In the genomic region with DNA sequence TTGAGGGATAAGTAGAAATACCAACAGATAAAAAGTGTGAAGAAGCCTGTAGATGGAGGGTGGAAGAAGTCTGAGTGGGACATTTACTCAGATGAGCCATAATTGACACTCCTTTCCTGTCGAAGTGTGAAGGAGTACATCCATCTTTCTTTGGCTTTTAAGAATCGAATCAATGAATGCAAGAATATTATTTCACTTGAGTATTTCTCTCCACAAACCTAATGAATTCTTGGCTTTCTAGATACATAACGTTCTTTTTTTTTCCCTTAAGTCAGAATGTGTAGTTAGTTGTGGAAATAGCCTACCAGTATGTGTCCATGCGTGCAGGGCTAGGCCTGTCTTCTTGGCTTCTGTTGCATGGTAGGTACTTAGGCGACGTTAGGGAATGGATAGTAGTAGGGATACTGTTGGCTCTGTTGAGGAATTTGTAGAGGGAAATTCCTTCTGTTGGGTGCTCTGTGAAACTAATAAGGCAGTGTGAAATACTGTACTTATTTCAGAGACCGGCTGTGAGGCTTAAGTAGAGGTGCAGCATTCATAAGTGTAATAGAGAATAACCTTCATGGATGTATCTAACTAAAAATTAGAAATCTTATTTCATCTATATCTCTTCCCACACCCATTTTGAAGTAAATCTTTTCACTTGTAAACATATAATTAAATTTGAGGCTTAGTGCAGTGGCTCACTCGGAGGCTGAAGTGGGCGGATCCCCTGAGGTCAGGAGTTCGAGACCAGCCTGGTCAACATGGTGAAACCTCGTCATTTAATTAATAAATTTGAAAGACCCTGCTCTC, we compare ENCODE assay signal across 9 cellular contexts. TPM values are rescaled to one million over a fixed set of nuclear protein-coding genes. Genes with fewer than 3 reads are reported as not detected.
DNase-seq lines count a peak whose midpoint lies in the region; ATAC-seq and TF ChIP-seq lines count a peak whose summit lies in the region.
"Had no signal": no experiment of that assay in that cellular context is flagged by ENCODE, and none has a peak within 500 bp of the region (broad histone marks: within the 10 kb centered on the region; RNA-seq: fewer than 3 reads in every experiment).

No MANE protein-coding gene starts in this region.

- H3K36me3 Mint-ChIP-seq in activated T-cell treated with anti-CD3 and anti-CD28 coated beads, Interleukin-2, amount 50 U/mL, for 4 hours (ENCODE audit: insufficient read depth) = peaks cover 50% of the 10 kb centered on the region
- H3K36me3 Mint-ChIP-seq in activated T-helper 17 cell treated with anti-CD3 and anti-CD28 coated beads, Interleukin-2, amount 50 U/mL, for 72 hours (ENCODE audit: low read depth) = peaks cover 88% of the 10 kb centered on the region

- peak overlapping the region; percentile 96 for H3K27ac Mint-ChIP-seq in activated T-helper 17 cell treated with anti-CD3 and anti-CD28 coated beads, Interleukin-2, amount 50 U/mL, for 72 hours

- no peak for TF ChIP-seq CTCF in thoracic aorta (IDR thresholded peaks at IDR 0.05)

- H3K27ac ChIP-seq in iPS-20b (ENCODE audit: low read length) = no peak overlapping the region
- H3K27ac ChIP-seq in thoracic aorta = peak overlapping the region in 1 of 2 donors; percentile 94

- H3K36me3 ChIP-seq in iPS-20b (ENCODE audit: insufficient read depth, low read depth, low read length) (peaks cover 63% of the 10 kb centered on the region), thoracic aorta (peaks cover 12% of the 10 kb centered on the region)

- DNase-seq in activated T-cell treated with anti-CD3 and anti-CD28 coated beads, Interleukin-2, amount 50 U/mL, for 4 hours = no peak
- no peak for DNase-seq in activated T-cell treated with anti-CD3 and anti-CD28 coated beads, Interleukin-2, amount 50 U/mL, for 1 hour
- DNase-seq in thoracic aorta (ENCODE audit: low spot score) = no peak
- no peak for DNase-seq in amniotic stem cell (lab: John Stamatoyannopoulos, UW)
- no peak for DNase-seq in LoVo (ENCODE audit: low spot score)
- no peak for DNase-seq in stimulated activated CD4-positive, alpha-beta T cell treated with anti-CD3 and anti-CD28 coated beads, Interleukin-4, amount 100 ng/mL, for 24 hours
- DNase-seq: activated CD8-positive, alpha-beta memory T cell treated with anti-CD3 and anti-CD28 coated beads, Interleukin-2, amount 50 U/mL, for 4 hours had no signal

- H3K27me3 ChIP-seq in iPS-20b (ENCODE audit: insufficient read depth, low read length) (no peaks in the 10 kb centered on the region), thoracic aorta (replicated peaks; ENCODE audit: insufficient read depth) (no peaks in the 10 kb centered on the region)

- H3K9ac ChIP-seq in iPS-20b (ENCODE audit: low read depth, low read length) = peak overlapping the region; percentile 98

- peaks cover 56% of the 10 kb centered on the region for H3K4me1 Mint-ChIP-seq in activated T-cell treated with anti-CD3 and anti-CD28 coated beads, Interleukin-2, amount 50 U/mL, for 4 hours (ENCODE audit: low read depth)
- peaks cover 39% of the 10 kb centered on the region for H3K4me1 Mint-ChIP-seq in activated T-helper 17 cell treated with anti-CD3 and anti-CD28 coated beads, Interleukin-2, amount 50 U/mL, for 72 hours

- no peak for ATAC-seq in activated T-cell treated with anti-CD3 and anti-CD28 coated beads, Interleukin-2, amount 50 U/mL, for 4 hours
- no peak for ATAC-seq in activated T-helper 17 cell treated with anti-CD3 and anti-CD28 coated beads, Interleukin-2, amount 50 U/mL, for 72 hours (replicated peaks)
- ATAC-seq in thoracic aorta (ENCODE audit: insufficient number of reproducible peaks, low FRiP score, low read depth) = no peak

- H3K4me1 ChIP-seq in iPS-20b (ENCODE audit: insufficient read depth, low read length) (peaks cover 13% of the 10 kb centered on the region), thoracic aorta (ENCODE audit: control insufficient read depth in 1 of 2, low read depth in 2 of 2) (peaks cover 27 to 58% of the 10 kb centered on the region in 2 donors)

- H3K27me3 Mint-ChIP-seq in activated T-cell treated with anti-CD3 and anti-CD28 coated beads, Interleukin-2, amount 50 U/mL, for 4 hours (ENCODE audit: low read depth) = no peaks in the 10 kb centered on the region
- H3K27me3 Mint-ChIP-seq in activated T-helper 17 cell treated with anti-CD3 and anti-CD28 coated beads, Interleukin-2, amount 50 U/mL, for 72 hours = no peaks in the 10 kb centered on the region

- H3K4me3 ChIP-seq in iPS-20b (ENCODE audit: low read length) (peak overlapping the region; percentile 94), thoracic aorta (peak overlapping the region; percentile 89)

- peak overlapping the region; percentile 96 for H3K4me3 Mint-ChIP-seq in activated T-cell treated with anti-CD3 and anti-CD28 coated beads, Interleukin-2, amount 50 U/mL, for 4 hours
- H3K4me3 Mint-ChIP-seq in activated T-helper 17 cell treated with anti-CD3 and anti-CD28 coated beads, Interleukin-2, amount 50 U/mL, for 72 hours = peak overlapping the region; percentile 88

- H3K9me3 ChIP-seq in iPS-20b (ENCODE audit: insufficient read depth, low read depth, low read length) (no peaks in the 10 kb centered on the region), thoracic aorta (no peaks in the 10 kb centered on the region)

- no peaks in the 10 kb centered on the region for H3K9me3 Mint-ChIP-seq in activated T-cell treated with anti-CD3 and anti-CD28 coated beads, Interleukin-2, amount 50 U/mL, for 4 hours
- H3K9me3 Mint-ChIP-seq in activated T-helper 17 cell treated with anti-CD3 and anti-CD28 coated beads, Interleukin-2, amount 50 U/mL, for 72 hours = no peaks in the 10 kb centered on the region

RNA-seq across cellular contexts. Expression of a gene that starts 1.5 kb away (rescaled TPM):
- total RNA-seq in activated T-cell treated with anti-CD3 and anti-CD28 coated beads, Interleukin-2, amount 50 U/mL, for 4 hours = 1,000 to 10,000 TPM; 4,231 to 4,415 (median 4,409) TPM
- total RNA-seq in activated T-helper 17 cell treated with anti-CD3 and anti-CD28 coated beads, Interleukin-2, amount 50 U/mL, for 72 hours = 1,000 to 10,000 TPM; 3,349 to 4,633 TPM
- 1,000 to 10,000 TPM; 1,163 to 1,178 TPM for total RNA-seq in thoracic aorta

RNA-seq across cellular contexts. Expression of a gene that starts 1.6 kb away (rescaled TPM):
- 10 to 100 TPM; 51.2 to 65.4 (median 63.5) TPM for total RNA-seq in activated T-cell treated with anti-CD3 and anti-CD28 coated beads, Interleukin-2, amount 50 U/mL, for 4 hours
- 10 to 100 TPM; 42.5 to 43.2 TPM for total RNA-seq in activated T-helper 17 cell treated with anti-CD3 and anti-CD28 coated beads, Interleukin-2, amount 50 U/mL, for 72 hours
- 10 to 100 TPM; 31.4 to 43.2 TPM for total RNA-seq in thoracic aorta

RNA-seq across cellular contexts. Expression of a gene that starts 3.6 kb away (rescaled TPM):
- total RNA-seq in activated T-cell treated with anti-CD3 and anti-CD28 coated beads, Interleukin-2, amount 50 U/mL, for 4 hours = 1 to 10 TPM; 2.6 to 3.8 (median 3.7) TPM
- 1 to 10 TPM; 4.0 to 5.8 TPM for total RNA-seq in activated T-helper 17 cell treated with anti-CD3 and anti-CD28 coated beads, Interleukin-2, amount 50 U/mL, for 72 hours
- 10 to 100 TPM; 18.1 to 27.3 TPM for total RNA-seq in thoracic aorta

RNA-seq across cellular contexts. Expression of a gene that starts 15.7 kb away (rescaled TPM):
- 100 to 1,000 TPM; 188 to 198 (median 197) TPM for total RNA-seq in activated T-cell treated with anti-CD3 and anti-CD28 coated beads, Interleukin-2, amount 50 U/mL, for 4 hours
- total RNA-seq in activated T-helper 17 cell treated with anti-CD3 and anti-CD28 coated beads, Interleukin-2, amount 50 U/mL, for 72 hours = 10 to 100 TPM; 51.2 to 98.7 TPM
- total RNA-seq in thoracic aorta = 10 to 100 TPM; 42.6 to 60.3 TPM

RNA-seq across cellular contexts. Expression of a gene that starts 16.1 kb away (rescaled TPM):
- 100 to 1,000 TPM; 153 to 157 (median 153) TPM for total RNA-seq in activated T-cell treated with anti-CD3 and anti-CD28 coated beads, Interleukin-2, amount 50 U/mL, for 4 hours
- 10 to 100 TPM; 57.9 to 81.2 TPM for total RNA-seq in activated T-helper 17 cell treated with anti-CD3 and anti-CD28 coated beads, Interleukin-2, amount 50 U/mL, for 72 hours
- total RNA-seq in thoracic aorta = 10 to 100 TPM; 26.8 to 31.9 TPM
